33 cellular contexts compared by ENCODE assay signal in the genomic region with DNA sequence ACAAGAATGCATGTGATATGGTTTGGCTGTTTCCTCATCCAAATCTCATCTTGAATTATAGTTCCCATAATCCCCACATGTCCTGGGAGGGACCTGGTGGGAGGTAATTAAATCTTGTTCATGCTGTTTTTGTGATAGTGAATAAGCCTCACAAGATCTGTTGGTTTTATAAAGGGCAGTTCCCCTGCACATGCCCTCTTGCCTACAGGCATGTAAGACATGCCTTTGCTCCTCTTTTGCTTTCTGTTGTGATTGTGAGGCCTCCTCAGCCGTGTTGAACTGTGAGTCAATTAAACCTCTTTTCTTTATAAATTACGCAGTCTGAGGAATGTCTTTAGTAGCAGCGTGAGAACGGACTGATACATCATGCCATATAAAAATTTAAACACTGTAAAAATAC.
"Had no signal": no experiment of that assay in that cellular context is flagged by ENCODE, and none has a peak within 500 bp of the region (broad histone marks: within the 10 kb centered on the region; RNA-seq: fewer than 3 reads in every experiment).

No MANE protein-coding gene starts in this region.

- H3K27me3 Mint-ChIP-seq: T-cell had no signal

- H3K27me3 ChIP-seq: SJSA1 had no signal

- H3K4me1 ChIP-seq: SJSA1 had no signal

- H3K9me3 ChIP-seq: SJSA1 had no signal

- H3K27ac ChIP-seq: RWPE1, SJSA1, SK-N-MC had no signal

- ATAC-seq: Panc1, PC-3, Right ventricle myocardium inferior, SK-N-SH treated with all-trans-retinoic acid at 6 μM for 48 hours, T-cell had no signal

- H3K36me3 Mint-ChIP-seq: T-cell had no signal

- H3K27ac Mint-ChIP-seq: T-cell had no signal

- H3K4me3 ChIP-seq: SJSA1, SK-N-MC had no signal

- DNase-seq: Kasumi-1, KG1, MM.1S, NCI-H1048, NCI-H1092 treated with DMSO at 0.1 percent for 48 hours, NCI-H1105 treated with DMSO at 0.1 percent for 48 hours, NCI-H1417, NCI-H1436, NCI-H146, NCI-H1694, NCI-H187, NCI-H1930, NCI-H2029 treated with DMSO at 0.1 percent for 48 hours, NCI-H2081 treated with DMSO at 0.1 percent for 48 hours, NCI-H2107, NCI-H2171, NCI-H226, NCI-H446 treated with DMSO at 0.1 percent for 48 hours, NCI-H510A, NCI-H524, NCI-H526, NCI-H69, NCI-H748 treated with DMSO at 0.1 percent for 48 hours, NCI-H82, PC-3, SHP77 treated with DMSO at 0.1 percent for 48 hours, T-cell had no signal

- H3K36me3 ChIP-seq: SJSA1 had no signal

- H3K4me3 Mint-ChIP-seq: T-cell had no signal

- H3K4me1 Mint-ChIP-seq: T-cell had no signal
